In the genomic region with DNA sequence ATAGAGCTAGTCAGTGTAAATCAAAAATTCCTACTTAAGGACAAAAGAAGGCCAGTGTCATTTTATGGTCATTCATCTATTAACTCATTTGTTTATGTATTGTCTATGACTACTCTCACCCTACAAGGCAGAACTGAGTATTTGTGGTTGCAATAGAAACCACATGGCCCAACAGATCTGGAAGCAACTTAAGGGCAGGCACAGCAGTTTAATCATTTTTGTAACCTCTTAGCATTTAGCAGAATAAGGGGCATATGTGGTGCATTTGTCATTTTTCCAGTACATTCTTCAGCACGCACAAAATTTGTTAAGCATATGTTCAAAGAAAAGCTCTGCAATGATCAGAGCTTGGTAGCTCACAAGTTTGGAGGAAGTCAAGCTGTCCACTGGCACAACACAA, we compare ENCODE assay signal across 8 cellular contexts. TPM values are rescaled to one million over a fixed set of nuclear protein-coding genes. Genes with fewer than 3 reads are reported as not detected.
DNase-seq lines count a peak whose midpoint lies in the region; ATAC-seq and TF ChIP-seq lines count a peak whose summit lies in the region.

No MANE protein-coding gene starts in this region.

- H3K4me1 ChIP-seq in ectodermal cell (ENCODE audit: control insufficient read depth, insufficient read depth, low read length), result peaks cover 8% of the 10 kb centered on the region
- peaks cover 65 to 67% of the 10 kb centered on the region in 2 experiments for H3K4me1 ChIP-seq in neutrophil (ENCODE audit: control insufficient read depth in 1 of 2, insufficient read depth in 1 of 2, low read depth in 1 of 2, low read length in 1 of 2)

- no peaks in the 10 kb centered on the region for H3K9me3 ChIP-seq in ectodermal cell (ENCODE audit: control insufficient read depth, low read length)
- H3K9me3 ChIP-seq in neutrophil, result no peaks in the 10 kb centered on the region

- peak overlapping the region; percentile 74 for H3K4me3 ChIP-seq in ectodermal cell (ENCODE audit: insufficient read depth, low read depth, low read length)
- H3K4me3 ChIP-seq in neutrophil (ENCODE audit: low read depth in 1 of 2, low read length in 1 of 2), result peak overlapping the region; percentile 87 to 93

- DNase-seq in activated naive CD4-positive, alpha-beta T cell treated with Interleukin-2 at 50 U/mL for 16 hours, result peak; percentile 14
- DNase-seq in activated naive CD4-positive, alpha-beta T cell treated with anti-CD3 and anti-CD28 coated beads, Interleukin-2, amount 50 U/mL, for 16 hours, result no peak
- DNase-seq in NOMO-1 treated with dmso at 0.1 percent for 144 hours (lab: John Stamatoyannopoulos, UW; ENCODE audit: unreplicated experiment), result peak; percentile 43
- no peak for DNase-seq in DMS 273 (lab: John Stamatoyannopoulos, UW; ENCODE audit: unreplicated experiment)
- DNase-seq in NCI-H1930 (lab: John Stamatoyannopoulos, UW), result no peak

- H3K27me3 ChIP-seq in ectodermal cell (ENCODE audit: control insufficient read depth, insufficient read depth, low read length, poor library complexity, severe bottlenecking), result no peaks in the 10 kb centered on the region
- no peaks in the 10 kb centered on the region for H3K27me3 ChIP-seq in neutrophil

- TF ChIP-seq CTCF in neutrophil (IDR thresholded peaks at IDR 0.05), result no peak

- H3K27ac ChIP-seq in ectodermal cell (ENCODE audit: insufficient read depth, low read depth, low read length, poor library complexity, severe bottlenecking) (no peak overlapping the region), neutrophil (peak overlapping the region; percentile 82)

- no peaks in the 10 kb centered on the region for H3K36me3 ChIP-seq in ectodermal cell (ENCODE audit: control insufficient read depth, insufficient read depth, low read length)
- H3K36me3 ChIP-seq in neutrophil, result no peaks in the 10 kb centered on the region

- ATAC-seq in HG02588 (IDR thresholded peaks at IDR 0.05; ENCODE audit: unreplicated experiment), result peak; percentile 49

- 75 to 100% methylated on average over 1 of the region's 1 CpG for WGBS in ectodermal cell, 2 experiments

RNA-seq across cellular contexts. Expression of a gene that starts 1.1 kb away (rescaled TPM):
- polyA plus RNA-seq in ectodermal cell (2013, experiment 1 of 4), result 18.9 TPM
- polyA plus RNA-seq in ectodermal cell (2013, experiment 2 of 4), result 20.2 TPM
- 16.1 TPM for polyA plus RNA-seq in ectodermal cell (2013, experiment 3 of 4)
- polyA plus RNA-seq in ectodermal cell (2013, experiment 4 of 4), result 17.3 TPM

RNA-seq across cellular contexts. Expression of a gene that starts 1.4 kb away (rescaled TPM):
- 30.3 TPM for polyA plus RNA-seq in ectodermal cell (2013, experiment 1 of 4)
- 31.1 TPM for polyA plus RNA-seq in ectodermal cell (2013, experiment 2 of 4)
- 26.1 TPM for polyA plus RNA-seq in ectodermal cell (2013, experiment 3 of 4)
- 28.5 TPM for polyA plus RNA-seq in ectodermal cell (2013, experiment 4 of 4)

RNA-seq across cellular contexts. Expression of a gene that starts 55.4 kb away (rescaled TPM):
- polyA plus RNA-seq in ectodermal cell (2013, experiment 1 of 4), result 61.0 TPM
- 59.0 TPM for polyA plus RNA-seq in ectodermal cell (2013, experiment 2 of 4)
- polyA plus RNA-seq in ectodermal cell (2013, experiment 3 of 4), result 41.4 TPM
- 49.0 TPM for polyA plus RNA-seq in ectodermal cell (2013, experiment 4 of 4)

RNA-seq across cellular contexts. Expression of a gene that starts 55.5 kb away (rescaled TPM):
- polyA plus RNA-seq in ectodermal cell (2013, experiment 1 of 4), result 40.8 TPM
- polyA plus RNA-seq in ectodermal cell (2013, experiment 2 of 4), result 42.4 TPM
- 28.2 TPM for polyA plus RNA-seq in ectodermal cell (2013, experiment 3 of 4)
- 30.2 TPM for polyA plus RNA-seq in ectodermal cell (2013, experiment 4 of 4)

Comparison
In these comparisons a context has a peak if more than half of its experiments do, and no peak if none do; other contexts are left out.
1. DNase-seq: peak in activated naive CD4-positive, alpha-beta T cell treated with Interleukin-2 at 50 U/mL for 16 hours (single experiment) and NOMO-1 treated with dmso at 0.1 percent for 144 hours (single experiment); none in activated naive CD4-positive, alpha-beta T cell treated with anti-CD3 and anti-CD28 coated beads, Interleukin-2, amount 50 U/mL, for 16 hours (single experiment), DMS 273 (single experiment) and NCI-H1930 (0 of 2).